In the genomic region with DNA sequence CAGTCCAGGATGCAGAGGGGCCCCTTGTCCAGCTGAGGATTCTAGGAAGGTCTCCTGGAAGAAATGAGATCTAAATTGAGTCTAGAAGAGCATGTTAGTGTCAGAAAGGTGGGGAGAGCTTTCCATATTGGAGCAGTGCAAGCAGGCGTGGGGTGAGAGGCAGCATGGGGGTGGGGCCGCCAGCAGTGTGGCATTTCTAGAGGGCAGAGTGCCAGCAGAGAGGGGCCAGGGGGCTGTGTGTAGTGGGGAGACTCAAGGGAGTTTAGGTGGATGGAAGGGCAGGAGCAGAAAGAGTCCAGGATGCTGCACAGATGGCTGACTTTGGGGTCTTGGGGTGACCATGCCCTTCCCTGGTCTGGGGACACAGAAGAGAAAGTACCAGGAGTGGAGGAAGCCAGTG, we compare ENCODE assay signal across 23 cellular contexts. TPM values are rescaled to one million over a fixed set of nuclear protein-coding genes. Genes with fewer than 3 reads are reported as not detected.
DNase-seq lines count a peak whose midpoint lies in the region; ATAC-seq and TF ChIP-seq lines count a peak whose summit lies in the region.
"Had no signal": no experiment of that assay in that cellular context is flagged by ENCODE, and none has a peak within 500 bp of the region (broad histone marks: within the 10 kb centered on the region; RNA-seq: fewer than 3 reads in every experiment).

No MANE protein-coding gene starts in this region.

- H3K4me3 Mint-ChIP-seq in activated CD8-positive, alpha-beta memory T cell treated with anti-CD3 and anti-CD28 coated beads, Interleukin-2, amount 10 ng/mL, durations not matched to agents 7 days and 5 days, result no peak overlapping the region
- no peak overlapping the region for H3K4me3 Mint-ChIP-seq in Calu3 (ENCODE audit: low read depth, unreplicated experiment)
- H3K4me3 Mint-ChIP-seq: CD8-positive, alpha-beta T cell; H9 had no signal

- H2BK5ac ChIP-seq in mesendoderm (ENCODE audit: low read length), result no peak overlapping the region

- no peak overlapping the region for H3K27ac Mint-ChIP-seq in activated CD8-positive, alpha-beta memory T cell treated with anti-CD3 and anti-CD28 coated beads, Interleukin-2, amount 10 ng/mL, durations not matched to agents 7 days and 5 days
- no peak overlapping the region for H3K27ac Mint-ChIP-seq in Calu3 (ENCODE audit: unreplicated experiment)
- H3K27ac Mint-ChIP-seq: CD8-positive, alpha-beta T cell; H9 had no signal

- H3K9ac ChIP-seq in duodenal mucosa (ENCODE audit: low read depth in 1 of 2, low read length in 2 of 2), result peak overlapping the region; percentile 68 to 77
- H3K9ac ChIP-seq in mesendoderm (ENCODE audit: low read length), result no peak overlapping the region

- H2BK15ac ChIP-seq in mesendoderm (replicated peaks; ENCODE audit: low read depth), result no peak overlapping the region

- TF ChIP-seq CTCF in Peyer's patch (IDR thresholded peaks at IDR 0.05) (no peak), transverse colon (IDR thresholded peaks at IDR 0.05) (no peak), Calu3 (IDR thresholded peaks at IDR 0.05; ENCODE audit: unreplicated experiment) (no peak)

- no peaks in the 10 kb centered on the region for H3K9me3 ChIP-seq in Peyer's patch
- H3K9me3 ChIP-seq in duodenal mucosa (ENCODE audit: control insufficient read depth in 1 of 2, low read length in 2 of 2), result no peaks in the 10 kb centered on the region
- H3K9me3 ChIP-seq in muscle layer of duodenum (ENCODE audit: control insufficient read depth in 1 of 2, low read length in 2 of 2), result no peaks in the 10 kb centered on the region
- no peaks in the 10 kb centered on the region for H3K9me3 ChIP-seq in transverse colon
- H3K9me3 ChIP-seq: MG63 had no signal

- no peaks in the 10 kb centered on the region for H3K79me2 ChIP-seq in mesendoderm (ENCODE audit: control insufficient read depth, insufficient read depth, low read length)

- TF ChIP-seq POLR2A in Peyer's patch (IDR thresholded peaks at IDR 0.05) (no peak), transverse colon (IDR thresholded peaks at IDR 0.05) (no peak)

- intact Hi-C loops in transverse colon (cut with DNase I; ENCODE audit: low total_unique reads), result no loop called here
- intact Hi-C loops in Calu3 (cut with micrococcal nuclease; ENCODE audit: unreplicated experiment), result no loop called here

- H3K27ac ChIP-seq in Peyer's patch (peak overlapping the region in 3 of 4 donors; percentile 66 to 88 (median 78)), duodenal mucosa (ENCODE audit: low read depth, low read length) (peak overlapping the region; percentile 45), muscle layer of duodenum (ENCODE audit: low read length) (peak overlapping the region; percentile 67), transverse colon (peak overlapping the region in 3 of 4 donors; percentile 77 to 88 (median 78)), mesendoderm (ENCODE audit: low read depth, low read length) (no peak overlapping the region)
- H3K27ac ChIP-seq: RWPE1 had no signal

- no peaks in the 10 kb centered on the region for H3K27me3 Mint-ChIP-seq in activated CD8-positive, alpha-beta memory T cell treated with anti-CD3 and anti-CD28 coated beads, Interleukin-2, amount 10 ng/mL, durations not matched to agents 7 days and 5 days
- no peaks in the 10 kb centered on the region for H3K27me3 Mint-ChIP-seq in Calu3 (ENCODE audit: unreplicated experiment)

- no peak overlapping the region for H3K4me2 ChIP-seq in mesendoderm (ENCODE audit: low read length)

- CTCF ChIA-PET in activated CD8-positive, alpha-beta memory T cell treated with anti-CD3 and anti-CD28 coated beads, Interleukin-2, amount 10 ng/mL, durations not matched to agents 7 days and 5 days (lab: Charles Lee), result no interaction called here
- CTCF ChIA-PET in Calu3 (lab: Charles Lee), result interaction anchor here (0.6 kb wide), 1 partner anchor 34 kb away, joined by 3 read pairs; no protein-coding TSS in a partner anchor

- H2BK120ac ChIP-seq in mesendoderm (ENCODE audit: low read depth, low read length), result no peak overlapping the region

- H3K4ac ChIP-seq in mesendoderm (ENCODE audit: low read depth, low read length), result no peak overlapping the region

- H4K8ac ChIP-seq in mesendoderm (ENCODE audit: low read depth, low read length), result no peak overlapping the region

- H3K79me1 ChIP-seq in mesendoderm (ENCODE audit: low read length), result no peaks in the 10 kb centered on the region

- H3K9me3 Mint-ChIP-seq in activated CD8-positive, alpha-beta memory T cell treated with anti-CD3 and anti-CD28 coated beads, Interleukin-2, amount 10 ng/mL, durations not matched to agents 7 days and 5 days (ENCODE audit: low read depth), result no peaks in the 10 kb centered on the region
- no peaks in the 10 kb centered on the region for H3K9me3 Mint-ChIP-seq in Calu3 (ENCODE audit: low read depth, unreplicated experiment)
- H3K9me3 Mint-ChIP-seq: CD8-positive, alpha-beta T cell; H9 had no signal

- H2AK5ac ChIP-seq in mesendoderm (ENCODE audit: low read length), result no peak overlapping the region

- H3K56ac ChIP-seq in mesendoderm (ENCODE audit: low read length), result no peak overlapping the region

- WGBS in transverse colon (ENCODE audit: low coverage in 1 of 2), 2 donors, result 60 to 65% methylated on average over 1 to 2 of the region's 2 CpGs
- no CpG with 5 or more reads among the region's 2 CpGs for WGBS in mesendoderm (ENCODE audit: extremely low coverage, insufficient coverage, low lambda C conversion rate)

- in situ Hi-C loops in transverse colon (cut with MboI; ENCODE audit: low pct_ligation_motif_present in 1 of 4, low pct_unique_long_range_greater_than_20kb in 1 of 4, low sequenced_read_pairs in 3 of 4), result no loop called here

- no peak overlapping the region for H3K23ac ChIP-seq in mesendoderm (ENCODE audit: low read length)

- H3K4me1 Mint-ChIP-seq in activated CD8-positive, alpha-beta memory T cell treated with anti-CD3 and anti-CD28 coated beads, Interleukin-2, amount 10 ng/mL, durations not matched to agents 7 days and 5 days, result no peaks in the 10 kb centered on the region
- H3K4me1 Mint-ChIP-seq in Calu3 (ENCODE audit: low read depth, unreplicated experiment), result peaks cover 11% of the 10 kb centered on the region

- no peaks in the 10 kb centered on the region for H3K27me3 ChIP-seq in Peyer's patch
- no peaks in the 10 kb centered on the region for H3K27me3 ChIP-seq in duodenal mucosa (ENCODE audit: control insufficient read depth in 1 of 2, insufficient read depth in 2 of 2, low read length in 2 of 2)
- H3K27me3 ChIP-seq in muscle layer of duodenum (ENCODE audit: low read depth, low read length), result no peaks in the 10 kb centered on the region
- no peaks in the 10 kb centered on the region for H3K27me3 ChIP-seq in transverse colon
- H3K27me3 ChIP-seq in mesendoderm (ENCODE audit: insufficient read depth, low read length, poor library complexity), result no peaks in the 10 kb centered on the region
- H3K27me3 ChIP-seq: MG63 had no signal

- no peak for ATAC-seq in activated CD8-positive, alpha-beta memory T cell treated with anti-CD3 and anti-CD28 coated beads, Interleukin-2, amount 10 ng/mL, durations not matched to agents 7 days and 5 days
- ATAC-seq: CD8-positive, alpha-beta T cell had no signal

- no peak overlapping the region for H3K18ac ChIP-seq in mesendoderm (ENCODE audit: low read length)

- peak overlapping the region in 3 of 4 donors; percentile 27 to 62 (median 60) for H3K4me3 ChIP-seq in Peyer's patch
- peak overlapping the region; percentile 80 to 86 for H3K4me3 ChIP-seq in duodenal mucosa (ENCODE audit: low read depth in 1 of 2, low read length in 2 of 2)
- H3K4me3 ChIP-seq in muscle layer of duodenum (ENCODE audit: low read depth in 1 of 2, low read length in 2 of 2), result no peak overlapping the region
- H3K4me3 ChIP-seq in transverse colon, result peak overlapping the region in 2 of 4 donors; percentile 44 to 55
- H3K4me3 ChIP-seq in mesendoderm (ENCODE audit: low read length), result no peak overlapping the region
- H3K4me3 ChIP-seq: MG63 had no signal

- H3K36me3 ChIP-seq in Peyer's patch (peaks cover 0 to 24% (median 0%) of the 10 kb centered on the region in 3 donors), duodenal mucosa (ENCODE audit: control insufficient read depth in 1 of 2, insufficient read depth in 2 of 2, low read length in 2 of 2) (peaks cover 8 to 19% of the 10 kb centered on the region in 2 donors), muscle layer of duodenum (ENCODE audit: control insufficient read depth in 1 of 2, insufficient read depth in 2 of 2, low read length in 2 of 2) (no peaks in the 10 kb centered on the region), transverse colon (no peaks in the 10 kb centered on the region), mesendoderm (ENCODE audit: control insufficient read depth, insufficient read depth, low read length) (no peaks in the 10 kb centered on the region)
- H3K36me3 ChIP-seq: MG63 had no signal

- H3K36me3 Mint-ChIP-seq in activated CD8-positive, alpha-beta memory T cell treated with anti-CD3 and anti-CD28 coated beads, Interleukin-2, amount 10 ng/mL, durations not matched to agents 7 days and 5 days, result no peaks in the 10 kb centered on the region
- no peaks in the 10 kb centered on the region for H3K36me3 Mint-ChIP-seq in Calu3 (ENCODE audit: insufficient read depth, unreplicated experiment)
- H3K36me3 Mint-ChIP-seq: CD8-positive, alpha-beta T cell had no signal

- H3K4me1 ChIP-seq in Peyer's patch, result peaks cover 0 to 11% (median 0%) of the 10 kb centered on the region in 4 donors
- peaks cover 16 to 25% of the 10 kb centered on the region in 2 donors for H3K4me1 ChIP-seq in duodenal mucosa (ENCODE audit: control insufficient read depth in 1 of 2, insufficient read depth in 2 of 2, low read length in 2 of 2)
- no peaks in the 10 kb centered on the region for H3K4me1 ChIP-seq in muscle layer of duodenum (ENCODE audit: control insufficient read depth in 1 of 2, insufficient read depth in 2 of 2, low read length in 2 of 2)
- H3K4me1 ChIP-seq in transverse colon, result peaks cover 4 to 19% (median 13%) of the 10 kb centered on the region in 4 donors
- H3K4me1 ChIP-seq in mesendoderm (ENCODE audit: control insufficient read depth, low read depth, low read length), result peaks cover 5% of the 10 kb centered on the region

- TF ChIP-seq EP300 in transverse colon (IDR thresholded peaks at IDR 0.05; ENCODE audit: low read depth), result no peak

- H4K5ac ChIP-seq in mesendoderm (ENCODE audit: low read length), result no peak overlapping the region

- DNase-seq in Peyer's patch (peak in 1 of 3 donors; percentile 61), transverse colon (peak; percentile 19), Calu3 (no peak), mesendoderm (no peak)
- DNase-seq in activated CD8-positive, alpha-beta memory T cell treated with anti-CD3 and anti-CD28 coated beads, Interleukin-2, amount 10 ng/mL, durations not matched to agents 7 days and 5 days, result no peak
- DNase-seq: C1 segment of cervical spinal cord; CD8-positive, alpha-beta T cell; DMS153; H9; KBM-7; MG63; NCI-H1048; NCI-H1417 treated with DMSO at 0.1 percent for 48 hours; NCI-H1694 treated with DMSO at 0.1 percent for 48 hours; NCI-H2081; NCI-H2227 treated with DMSO at 0.1 percent for 48 hours; NCI-H510A; NCI-H69; SHP77 treated with DMSO at 0.1 percent for 48 hours had no signal

- no TSS peak for BruUV-seq in Calu3 (replicated peaks; lab: Mats Ljungman, UMichigan)

RNA-seq across cellular contexts. Expression of a gene that starts 2.1 kb away (rescaled TPM):
- total RNA-seq in Peyer's patch, result 1,000 to 10,000 TPM in 1 of 4 donors, 100 to 1,000 TPM in 3; 189 to 1,274 (median 741) TPM
- 100 to 1,000 TPM; 177 to 541 (median 285) TPM for total RNA-seq in transverse colon
- total RNA-seq in activated CD8-positive, alpha-beta memory T cell treated with anti-CD3 and anti-CD28 coated beads, Interleukin-2, amount 10 ng/mL, durations not matched to agents 7 days and 5 days, result under 1 TPM in 1 of 2 experiments, not detected in 1; 0.73 TPM
- 9.0 and 16.4 TPM in 2 replicates for total RNA-seq in Calu3 (2022)
- polyA plus RNA-seq in mesendoderm (2013, experiment 1 of 2), result 6.1 TPM
- 6.5 TPM for polyA plus RNA-seq in mesendoderm (2013, experiment 2 of 2)
- total RNA-seq: A673 had no signal

RNA-seq across cellular contexts. Expression of a gene that starts 21.4 kb away (rescaled TPM):
- total RNA-seq in Peyer's patch (100 to 1,000 TPM; 105 to 207 (median 184) TPM), transverse colon (100 to 1,000 TPM; 132 to 197 (median 173) TPM), Calu3 (2022) (58.0 and 59.3 TPM in 2 replicates)
- total RNA-seq in activated CD8-positive, alpha-beta memory T cell treated with anti-CD3 and anti-CD28 coated beads, Interleukin-2, amount 10 ng/mL, durations not matched to agents 7 days and 5 days, result 100 to 1,000 TPM; 149 to 152 TPM
- 13.1 TPM for polyA plus RNA-seq in mesendoderm (2013, experiment 1 of 2)
- polyA plus RNA-seq in mesendoderm (2013, experiment 2 of 2), result 12.7 TPM

RNA-seq across cellular contexts. Expression of a gene that starts 39.0 kb away (rescaled TPM):
- total RNA-seq in Peyer's patch (10 to 100 TPM in 2 of 4 donors, 1 to 10 TPM in 2; 2.8 to 21.5 (median 8.6) TPM), transverse colon (1 to 10 TPM; 2.6 to 8.4 (median 6.3) TPM), Calu3 (2022) (0.12 TPM in 1 of 2 replicates, not detected in the other)
- total RNA-seq in activated CD8-positive, alpha-beta memory T cell treated with anti-CD3 and anti-CD28 coated beads, Interleukin-2, amount 10 ng/mL, durations not matched to agents 7 days and 5 days, result under 1 TPM; 0.18 to 0.35 TPM
- polyA plus RNA-seq in mesendoderm (2013, experiment 1 of 2), result 0.04 TPM
- 0.04 TPM for polyA plus RNA-seq in mesendoderm (2013, experiment 2 of 2)

Comparison
In these comparisons a context has a peak if more than half of its experiments do, and no peak if none do; other contexts are left out.
1. H3K4me3 ChIP-seq: peak in Peyer's patch (3 of 4) and duodenal mucosa (2 of 2); none in muscle layer of duodenum (0 of 2) and mesendoderm (single experiment).
2. RNA of a gene that starts 2.1 kb away (total RNA-seq): 189 to 1,274 TPM in Peyer's patch and 177 to 541 TPM in transverse colon; 9.0 to 16.4 TPM in Calu3 and 0.73 TPM in activated CD8-positive, alpha-beta memory T cell treated with anti-CD3 and anti-CD28 coated beads, Interleukin-2, amount 10 ng/mL, durations not matched to agents 7 days and 5 days; every median in the first group is over 10 times any median in the second.